ENCODE assay signal across 8 cellular contexts in genomic region chr4:127698789-127699200, GRCh38.
DNase-seq lines count a peak whose midpoint lies in the region; ATAC-seq lines count a peak whose summit lies in the region.

No MANE protein-coding gene starts in this region.

- peaks cover 14% of the 10 kb centered on the region for H3K9me3 ChIP-seq in neuron (ENCODE audit: low read length)

- peak; percentile 89 for DNase-seq in SIG-M5 treated with dmso at 0.1 percent for 504 hours (lab: John Stamatoyannopoulos, UW; ENCODE audit: unreplicated experiment)
- DNase-seq in T-helper 9 cell, result no peak
- DNase-seq in NCI-H1694 treated with DMSO at 0.1 percent for 48 hours (lab: John Stamatoyannopoulos, UW), result no peak
- DNase-seq in medulla oblongata (ENCODE audit: extremely low spot score), result no peak
- DNase-seq in SHP77 treated with DMSO at 0.1 percent for 48 hours (lab: John Stamatoyannopoulos, UW), result no peak

- no peaks in the 10 kb centered on the region for H3K27me3 ChIP-seq in neuron (ENCODE audit: insufficient read depth, low read length)

- peak overlapping the region; percentile 28 for H3K4me3 ChIP-seq in neuron (ENCODE audit: low read length)

- peaks cover 19% of the 10 kb centered on the region for H3K4me1 ChIP-seq in neuron (ENCODE audit: insufficient read depth, low read length)

- peak overlapping the region; percentile 54 for H2AFZ ChIP-seq in neuron (ENCODE audit: low read depth, low read length)

- peaks cover 17% of the 10 kb centered on the region for H3K36me3 ChIP-seq in neuron (ENCODE audit: insufficient read depth, low read length)

- ATAC-seq in GM19043 (IDR thresholded peaks at IDR 0.05; ENCODE audit: low read depth, unreplicated experiment), result peak; percentile 100
- ATAC-seq in HG03025 (IDR thresholded peaks at IDR 0.05; ENCODE audit: low FRiP score, unreplicated experiment), result peak; percentile 99
